Comparison of ENCODE assay signal across 1 cellular context in the genomic region with DNA sequence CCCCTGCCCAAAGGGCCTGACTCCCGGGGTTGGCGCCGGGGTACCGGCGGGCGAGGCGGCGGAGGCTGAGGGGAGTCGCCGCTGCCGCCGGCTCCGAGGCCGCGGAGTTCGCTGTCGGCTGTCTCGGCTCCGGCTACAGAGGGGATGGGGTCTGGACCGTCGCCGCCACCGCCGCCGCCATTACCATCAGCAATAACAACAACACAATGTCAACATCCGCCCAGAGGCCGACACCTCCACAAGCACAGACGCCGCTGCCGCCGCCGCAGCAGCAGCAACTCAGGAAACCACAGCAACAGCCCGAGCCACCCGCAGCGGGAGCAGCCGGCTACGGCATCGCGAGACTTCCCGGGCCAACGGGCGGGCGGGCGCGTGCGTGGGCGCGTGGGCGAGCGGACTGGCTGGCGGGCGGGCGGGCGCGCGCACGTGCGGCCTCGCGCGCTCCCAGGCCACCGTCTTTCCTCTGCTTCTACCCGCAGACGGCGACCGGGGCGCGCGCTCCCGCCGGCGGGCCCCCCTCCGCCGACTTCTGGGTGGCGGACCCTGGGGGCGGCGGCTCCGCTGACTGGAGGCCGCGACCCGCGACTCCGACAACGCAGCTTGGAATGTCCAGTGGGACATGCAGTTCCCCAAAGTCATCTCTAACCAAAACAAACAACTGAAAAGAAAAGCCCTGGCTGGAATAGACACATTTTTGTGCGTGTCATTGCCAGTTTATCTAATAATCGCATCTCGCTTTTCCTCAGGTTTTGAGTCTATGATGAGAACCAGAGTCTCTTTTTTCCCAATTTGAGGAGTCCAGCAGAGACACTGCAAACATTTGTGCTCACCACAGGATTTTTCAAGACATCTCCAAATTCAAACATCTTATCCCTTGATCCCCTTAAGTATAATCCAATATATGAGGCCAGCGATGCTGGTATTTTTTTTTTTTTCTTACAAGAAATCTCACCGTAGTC.
TF ChIP-seq lines count a peak whose summit lies in the region.

A gene (minus strand): TSS at position 289 of the 959 bp plus-strand sequence. CDS start 305 bp downstream, outside the sequence.

TF ChIP-seq in K562, 482 proteins besides CTCF, POLR2A, EP300 and RAD21 (continued from another document and continues in another):
- TF ChIP-seq, protein P1, sequence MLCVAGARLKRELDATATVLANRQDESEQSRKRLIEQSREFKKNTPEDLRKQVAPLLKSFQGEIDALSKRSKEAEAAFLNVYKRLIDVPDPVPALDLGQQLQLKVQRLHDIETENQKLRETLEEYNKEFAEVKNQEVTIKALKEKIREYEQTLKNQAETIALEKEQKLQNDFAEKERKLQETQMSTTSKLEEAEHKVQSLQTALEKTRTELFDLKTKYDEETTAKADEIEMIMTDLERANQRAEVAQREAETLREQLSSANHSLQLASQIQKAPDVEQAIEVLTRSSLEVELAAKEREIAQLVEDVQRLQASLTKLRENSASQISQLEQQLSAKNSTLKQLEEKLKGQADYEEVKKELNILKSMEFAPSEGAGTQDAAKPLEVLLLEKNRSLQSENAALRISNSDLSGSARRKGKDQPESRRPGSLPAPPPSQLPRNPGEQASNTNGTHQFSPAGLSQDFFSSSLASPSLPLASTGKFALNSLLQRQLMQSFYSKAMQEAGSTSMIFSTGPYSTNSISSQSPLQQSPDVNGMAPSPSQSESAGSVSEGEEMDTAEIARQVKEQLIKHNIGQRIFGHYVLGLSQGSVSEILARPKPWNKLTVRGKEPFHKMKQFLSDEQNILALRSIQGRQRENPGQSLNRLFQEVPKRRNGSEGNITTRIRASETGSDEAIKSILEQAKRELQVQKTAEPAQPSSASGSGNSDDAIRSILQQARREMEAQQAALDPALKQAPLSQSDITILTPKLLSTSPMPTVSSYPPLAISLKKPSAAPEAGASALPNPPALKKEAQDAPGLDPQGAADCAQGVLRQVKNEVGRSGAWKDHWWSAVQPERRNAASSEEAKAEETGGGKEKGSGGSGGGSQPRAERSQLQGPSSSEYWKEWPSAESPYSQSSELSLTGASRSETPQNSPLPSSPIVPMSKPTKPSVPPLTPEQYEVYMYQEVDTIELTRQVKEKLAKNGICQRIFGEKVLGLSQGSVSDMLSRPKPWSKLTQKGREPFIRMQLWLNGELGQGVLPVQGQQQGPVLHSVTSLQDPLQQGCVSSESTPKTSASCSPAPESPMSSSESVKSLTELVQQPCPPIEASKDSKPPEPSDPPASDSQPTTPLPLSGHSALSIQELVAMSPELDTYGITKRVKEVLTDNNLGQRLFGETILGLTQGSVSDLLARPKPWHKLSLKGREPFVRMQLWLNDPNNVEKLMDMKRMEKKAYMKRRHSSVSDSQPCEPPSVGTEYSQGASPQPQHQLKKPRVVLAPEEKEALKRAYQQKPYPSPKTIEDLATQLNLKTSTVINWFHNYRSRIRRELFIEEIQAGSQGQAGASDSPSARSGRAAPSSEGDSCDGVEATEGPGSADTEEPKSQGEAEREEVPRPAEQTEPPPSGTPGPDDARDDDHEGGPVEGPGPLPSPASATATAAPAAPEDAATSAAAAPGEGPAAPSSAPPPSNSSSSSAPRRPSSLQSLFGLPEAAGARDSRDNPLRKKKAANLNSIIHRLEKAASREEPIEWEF (CRISPR knock-in tag; IDR thresholded peaks at IDR 0.05), result peak; percentile 60; the same call in 1 of the 2 replicates
- TF ChIP-seq GTF2F1 (IDR thresholded peaks at IDR 0.05; ENCODE audit: low read depth, low read length), result no peak
- no peak for TF ChIP-seq ZSCAN32 (CRISPR knock-in tag; IDR thresholded peaks at IDR 0.05)
- TF ChIP-seq ZBTB7A (IDR thresholded peaks at IDR 0.05; ENCODE audit: borderline replicate concordance, control insufficient read depth, low read depth, low read length), result peak; percentile 91; the same call in 1 of the 2 replicates
- peak; percentile 49; the same call in 1 of the 2 replicates for TF ChIP-seq MBD2 (IDR thresholded peaks at IDR 0.05; ENCODE audit: borderline replicate concordance, low read depth)
- TF ChIP-seq, protein P2, sequence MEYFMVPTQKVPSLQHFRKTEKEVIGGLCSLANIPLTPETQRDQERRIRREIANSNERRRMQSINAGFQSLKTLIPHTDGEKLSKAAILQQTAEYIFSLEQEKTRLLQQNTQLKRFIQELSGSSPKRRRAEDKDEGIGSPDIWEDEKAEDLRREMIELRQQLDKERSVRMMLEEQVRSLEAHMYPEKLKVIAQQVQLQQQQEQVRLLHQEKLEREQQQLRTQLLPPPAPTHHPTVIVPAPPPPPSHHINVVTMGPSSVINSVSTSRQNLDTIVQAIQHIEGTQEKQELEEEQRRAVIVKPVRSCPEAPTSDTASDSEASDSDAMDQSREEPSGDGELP (CRISPR knock-in tag; IDR thresholded peaks at IDR 0.05; ENCODE audit: borderline replicate concordance), result peak; percentile 64
- no peak for TF ChIP-seq HSF4 (CRISPR knock-in tag; IDR thresholded peaks at IDR 0.05; ENCODE audit: borderline replicate concordance)
- TF ChIP-seq ZFX (CRISPR knock-in tag; IDR thresholded peaks at IDR 0.05), result peak; percentile 93
- TF ChIP-seq, protein P3, sequence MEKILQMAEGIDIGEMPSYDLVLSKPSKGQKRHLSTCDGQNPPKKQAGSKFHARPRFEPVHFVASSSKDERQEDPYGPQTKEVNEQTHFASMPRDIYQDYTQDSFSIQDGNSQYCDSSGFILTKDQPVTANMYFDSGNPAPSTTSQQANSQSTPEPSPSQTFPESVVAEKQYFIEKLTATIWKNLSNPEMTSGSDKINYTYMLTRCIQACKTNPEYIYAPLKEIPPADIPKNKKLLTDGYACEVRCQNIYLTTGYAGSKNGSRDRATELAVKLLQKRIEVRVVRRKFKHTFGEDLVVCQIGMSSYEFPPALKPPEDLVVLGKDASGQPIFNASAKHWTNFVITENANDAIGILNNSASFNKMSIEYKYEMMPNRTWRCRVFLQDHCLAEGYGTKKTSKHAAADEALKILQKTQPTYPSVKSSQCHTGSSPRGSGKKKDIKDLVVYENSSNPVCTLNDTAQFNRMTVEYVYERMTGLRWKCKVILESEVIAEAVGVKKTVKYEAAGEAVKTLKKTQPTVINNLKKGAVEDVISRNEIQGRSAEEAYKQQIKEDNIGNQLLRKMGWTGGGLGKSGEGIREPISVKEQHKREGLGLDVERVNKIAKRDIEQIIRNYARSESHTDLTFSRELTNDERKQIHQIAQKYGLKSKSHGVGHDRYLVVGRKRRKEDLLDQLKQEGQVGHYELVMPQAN (IDR thresholded peaks at IDR 0.05; ENCODE audit: borderline replicate concordance), result peak; percentile 57; the same call in 1 of the 2 replicates
- no peak for TF ChIP-seq ZFP1 (CRISPR knock-in tag; IDR thresholded peaks at IDR 0.05)
- TF ChIP-seq ESRRA (IDR thresholded peaks at IDR 0.05; ENCODE audit: borderline replicate concordance, low read depth), result peak; percentile 50; the same call in 1 of the 2 replicates
- no peak for TF ChIP-seq NCOA1 (IDR thresholded peaks at IDR 0.05; ENCODE audit: low read depth)
- TF ChIP-seq, protein P4, sequence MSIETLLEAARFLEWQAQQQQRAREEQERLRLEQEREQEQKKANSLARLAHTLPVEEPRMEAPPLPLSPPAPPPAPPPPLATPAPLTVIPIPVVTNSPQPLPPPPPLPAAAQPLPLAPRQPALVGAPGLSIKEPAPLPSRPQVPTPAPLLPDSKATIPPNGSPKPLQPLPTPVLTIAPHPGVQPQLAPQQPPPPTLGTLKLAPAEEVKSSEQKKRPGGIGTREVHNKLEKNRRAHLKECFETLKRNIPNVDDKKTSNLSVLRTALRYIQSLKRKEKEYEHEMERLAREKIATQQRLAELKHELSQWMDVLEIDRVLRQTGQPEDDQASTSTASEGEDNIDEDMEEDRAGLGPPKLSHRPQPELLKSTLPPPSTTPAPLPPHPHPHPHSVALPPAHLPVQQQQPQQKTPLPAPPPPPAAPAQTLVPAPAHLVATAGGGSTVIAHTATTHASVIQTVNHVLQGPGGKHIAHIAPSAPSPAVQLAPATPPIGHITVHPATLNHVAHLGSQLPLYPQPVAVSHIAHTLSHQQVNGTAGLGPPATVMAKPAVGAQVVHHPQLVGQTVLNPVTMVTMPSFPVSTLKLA (conservative IDR thresholded peaks at IDR 0.05), result peak; percentile 60 to 79; a peak in 2 of 4 replicates
- 0 out of 2 replicates have a peak, but pooled peaks have one; percentile 22 for TF ChIP-seq ZBTB1 (CRISPR knock-in tag; IDR thresholded peaks at IDR 0.05; ENCODE audit: borderline replicate concordance, low read depth)
- 0 out of 2 replicates have a peak, but pooled peaks have one; percentile 37 for TF ChIP-seq ZNF76 (CRISPR knock-in tag; IDR thresholded peaks at IDR 0.05; ENCODE audit: borderline replicate concordance)
- TF ChIP-seq MAFG (tag; conservative IDR thresholded peaks at IDR 0.05), result peak; percentile 40
- no peak for TF ChIP-seq ZNF3 (CRISPR knock-in tag; IDR thresholded peaks at IDR 0.05)
- TF ChIP-seq NR2C2 (CRISPR knock-in tag; IDR thresholded peaks at IDR 0.05), result no peak
- TF ChIP-seq NR2C2 (tag; IDR thresholded peaks at IDR 0.05), result no peak
- TF ChIP-seq FIP1L1 (IDR thresholded peaks at IDR 0.05; ENCODE audit: low read depth, low read length, poor library complexity, severe bottlenecking), result peak; percentile 57
- no peak for TF ChIP-seq ELF1 (tag; IDR thresholded peaks at IDR 0.05)
- TF ChIP-seq CBX3 (IDR thresholded peaks at IDR 0.05; ENCODE audit: borderline replicate concordance in 1 of 2, low read length in 2 of 2), result no peak
- TF ChIP-seq, protein P5, sequence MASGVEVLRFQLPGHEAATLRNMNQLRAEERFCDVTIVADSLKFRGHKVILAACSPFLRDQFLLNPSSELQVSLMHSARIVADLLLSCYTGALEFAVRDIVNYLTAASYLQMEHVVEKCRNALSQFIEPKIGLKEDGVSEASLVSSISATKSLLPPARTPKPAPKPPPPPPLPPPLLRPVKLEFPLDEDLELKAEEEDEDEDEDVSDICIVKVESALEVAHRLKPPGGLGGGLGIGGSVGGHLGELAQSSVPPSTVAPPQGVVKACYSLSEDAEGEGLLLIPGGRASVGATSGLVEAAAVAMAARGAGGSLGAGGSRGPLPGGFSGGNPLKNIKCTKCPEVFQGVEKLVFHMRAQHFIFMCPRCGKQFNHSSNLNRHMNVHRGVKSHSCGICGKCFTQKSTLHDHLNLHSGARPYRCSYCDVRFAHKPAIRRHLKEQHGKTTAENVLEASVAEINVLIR (CRISPR knock-in tag; IDR thresholded peaks at IDR 0.05), result no peak
- TF ChIP-seq SAP30 (IDR thresholded peaks at IDR 0.05; ENCODE audit: borderline replicate concordance, insufficient read depth, low read depth, low read length, poor library complexity, severe bottlenecking), result peak; percentile 63
- peak; percentile 69; the same call in 1 of the 2 replicates for TF ChIP-seq PML (IDR thresholded peaks at IDR 0.05; ENCODE audit: low read length)
- TF ChIP-seq FOXK2 (conservative IDR thresholded peaks at IDR 0.05 in 1 of 2, IDR thresholded peaks at IDR 0.05 in 1 of 2; ENCODE audit: low read depth in 2 of 2), result peak; percentile 95 to 96
- TF ChIP-seq ETS2 (tag; IDR thresholded peaks at IDR 0.05; ENCODE audit: borderline replicate concordance, poor library complexity, severe bottlenecking), result no peak
- TF ChIP-seq GTF2E2 (tag; IDR thresholded peaks at IDR 0.05), result peak; percentile 57; the same call in 1 of the 2 replicates
- TF ChIP-seq KLF13 (tag; IDR thresholded peaks at IDR 0.05; ENCODE audit: borderline replicate concordance, low read depth), result no peak
- peak; percentile 79 for TF ChIP-seq ZNF175 (CRISPR knock-in tag; IDR thresholded peaks at IDR 0.05; ENCODE audit: low read depth)
- TF ChIP-seq ZNF589 (CRISPR knock-in tag; IDR thresholded peaks at IDR 0.05; ENCODE audit: low read depth), result peak; percentile 86
- peak; percentile 44; the same call in 1 of the 2 replicates for TF ChIP-seq L3MBTL2 (IDR thresholded peaks at IDR 0.05)
- TF ChIP-seq, protein P6, sequence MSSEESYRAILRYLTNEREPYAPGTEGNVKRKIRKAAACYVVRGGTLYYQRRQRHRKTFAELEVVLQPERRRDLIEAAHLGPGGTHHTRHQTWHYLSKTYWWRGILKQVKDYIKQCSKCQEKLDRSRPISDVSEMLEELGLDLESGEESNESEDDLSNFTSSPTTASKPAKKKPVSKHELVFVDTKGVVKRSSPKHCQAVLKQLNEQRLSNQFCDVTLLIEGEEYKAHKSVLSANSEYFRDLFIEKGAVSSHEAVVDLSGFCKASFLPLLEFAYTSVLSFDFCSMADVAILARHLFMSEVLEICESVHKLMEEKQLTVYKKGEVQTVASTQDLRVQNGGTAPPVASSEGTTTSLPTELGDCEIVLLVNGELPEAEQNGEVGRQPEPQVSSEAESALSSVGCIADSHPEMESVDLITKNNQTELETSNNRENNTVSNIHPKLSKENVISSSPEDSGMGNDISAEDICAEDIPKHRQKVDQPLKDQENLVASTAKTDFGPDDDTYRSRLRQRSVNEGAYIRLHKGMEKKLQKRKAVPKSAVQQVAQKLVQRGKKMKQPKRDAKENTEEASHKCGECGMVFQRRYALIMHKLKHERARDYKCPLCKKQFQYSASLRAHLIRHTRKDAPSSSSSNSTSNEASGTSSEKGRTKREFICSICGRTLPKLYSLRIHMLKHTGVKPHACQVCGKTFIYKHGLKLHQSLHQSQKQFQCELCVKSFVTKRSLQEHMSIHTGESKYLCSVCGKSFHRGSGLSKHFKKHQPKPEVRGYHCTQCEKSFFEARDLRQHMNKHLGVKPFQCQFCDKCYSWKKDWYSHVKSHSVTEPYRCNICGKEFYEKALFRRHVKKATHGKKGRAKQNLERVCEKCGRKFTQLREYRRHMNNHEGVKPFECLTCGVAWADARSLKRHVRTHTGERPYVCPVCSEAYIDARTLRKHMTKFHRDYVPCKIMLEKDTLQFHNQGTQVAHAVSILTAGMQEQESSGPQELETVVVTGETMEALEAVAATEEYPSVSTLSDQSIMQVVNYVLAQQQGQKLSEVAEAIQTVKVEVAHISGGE (CRISPR knock-in tag; IDR thresholded peaks at IDR 0.05), result peak in 1 of 3 experiments; percentile 78; a peak in 1 of 6 replicates
- TF ChIP-seq PHTF2 (CRISPR knock-in tag; IDR thresholded peaks at IDR 0.05), result no peak
- peak; percentile 70 for TF ChIP-seq GABPA (tag; conservative IDR thresholded peaks at IDR 0.05; ENCODE audit: low read depth)
- TF ChIP-seq, protein P7, sequence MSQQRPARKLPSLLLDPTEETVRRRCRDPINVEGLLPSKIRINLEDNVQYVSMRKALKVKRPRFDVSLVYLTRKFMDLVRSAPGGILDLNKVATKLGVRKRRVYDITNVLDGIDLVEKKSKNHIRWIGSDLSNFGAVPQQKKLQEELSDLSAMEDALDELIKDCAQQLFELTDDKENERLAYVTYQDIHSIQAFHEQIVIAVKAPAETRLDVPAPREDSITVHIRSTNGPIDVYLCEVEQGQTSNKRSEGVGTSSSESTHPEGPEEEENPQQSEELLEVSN (IDR thresholded peaks at IDR 0.05; ENCODE audit: borderline replicate concordance in 1 of 2, extremely low read depth in 1 of 2, insufficient read depth in 1 of 2, insufficient read length in 1 of 2, low read depth in 1 of 2, low read length in 1 of 2, poor library complexity in 1 of 2, severe bottlenecking in 1 of 2), result peak; percentile 48 to 85
- TF ChIP-seq, protein P8, sequence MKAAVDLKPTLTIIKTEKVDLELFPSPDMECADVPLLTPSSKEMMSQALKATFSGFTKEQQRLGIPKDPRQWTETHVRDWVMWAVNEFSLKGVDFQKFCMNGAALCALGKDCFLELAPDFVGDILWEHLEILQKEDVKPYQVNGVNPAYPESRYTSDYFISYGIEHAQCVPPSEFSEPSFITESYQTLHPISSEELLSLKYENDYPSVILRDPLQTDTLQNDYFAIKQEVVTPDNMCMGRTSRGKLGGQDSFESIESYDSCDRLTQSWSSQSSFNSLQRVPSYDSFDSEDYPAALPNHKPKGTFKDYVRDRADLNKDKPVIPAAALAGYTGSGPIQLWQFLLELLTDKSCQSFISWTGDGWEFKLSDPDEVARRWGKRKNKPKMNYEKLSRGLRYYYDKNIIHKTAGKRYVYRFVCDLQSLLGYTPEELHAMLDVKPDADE (conservative IDR thresholded peaks at IDR 0.05; ENCODE audit: control insufficient read depth, low read depth, low read length), result peak; percentile 67; the same call in 1 of the 2 replicates
- TF ChIP-seq ZNF121 (CRISPR knock-in tag; conservative IDR thresholded peaks at IDR 0.05), result no peak
- TF ChIP-seq, protein P9, sequence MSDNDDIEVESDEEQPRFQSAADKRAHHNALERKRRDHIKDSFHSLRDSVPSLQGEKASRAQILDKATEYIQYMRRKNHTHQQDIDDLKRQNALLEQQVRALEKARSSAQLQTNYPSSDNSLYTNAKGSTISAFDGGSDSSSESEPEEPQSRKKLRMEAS (CRISPR knock-in tag; IDR thresholded peaks at IDR 0.05), result peak; percentile 31
